ENCODE assay signal across 10 cellular contexts in the genomic region with DNA sequence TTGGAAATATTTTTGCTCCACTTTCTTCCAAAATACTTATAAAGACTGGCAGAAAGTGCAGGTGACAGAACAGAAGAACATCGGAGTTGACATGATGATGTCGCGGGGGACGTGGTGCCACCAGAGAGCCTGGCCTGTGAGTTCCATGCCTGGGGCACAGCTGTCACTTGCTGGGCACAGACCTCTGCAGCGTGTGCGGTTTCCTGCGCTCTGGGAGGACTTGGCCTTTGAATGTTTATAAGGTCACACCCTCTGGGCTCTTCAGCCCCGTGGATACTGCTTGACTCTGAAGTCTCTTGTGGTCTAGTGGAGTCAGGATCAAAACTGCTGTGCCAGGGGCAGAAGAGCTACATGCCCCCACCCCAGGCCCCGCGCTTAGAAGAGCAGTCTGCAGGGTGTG.
A peak's percentile ranks its signal among the peaks of the same experiment; 100 is the strongest.
DNase-seq lines count a peak whose midpoint lies in the region; ATAC-seq and TF ChIP-seq lines count a peak whose summit lies in the region.
"Had no signal": no experiment of that assay in that cellular context is flagged by ENCODE, and none has a peak within 500 bp of the region (broad histone marks: within the 10 kb centered on the region; RNA-seq: fewer than 3 reads in every experiment).

No MANE protein-coding gene starts in this region.

- H3K9me3 Mint-ChIP-seq in glutamatergic neuron (ENCODE audit: unreplicated experiment), result peaks cover 4% of the 10 kb centered on the region
- H3K9me3 Mint-ChIP-seq: CD8-positive, alpha-beta T cell had no signal

- no peak for ATAC-seq in HG02588 (IDR thresholded peaks at IDR 0.05; ENCODE audit: unreplicated experiment)
- ATAC-seq: CD8-positive, alpha-beta T cell had no signal

- peaks cover 3% of the 10 kb centered on the region for H3K27me3 Mint-ChIP-seq in glutamatergic neuron (ENCODE audit: unreplicated experiment)
- H3K27me3 Mint-ChIP-seq: B cell had no signal

- DNase-seq in glutamatergic neuron (no peak), myocyte (ENCODE audit: low read depth) (peak; percentile 67), retina (peak; percentile 31), NCI-H187 (lab: John Stamatoyannopoulos, UW) (no peak), DMS79 treated with DMSO at 0.1 percent for 48 hours (lab: John Stamatoyannopoulos, UW) (no peak)
- DNase-seq: Calu3; CD8-positive, alpha-beta T cell; GM23248 had no signal

- peak overlapping the region; percentile 25 for H3K4me3 Mint-ChIP-seq in glutamatergic neuron (ENCODE audit: unreplicated experiment)
- H3K4me3 Mint-ChIP-seq: B cell; CD8-positive, alpha-beta T cell had no signal

- no peak for TF ChIP-seq CTCF in glutamatergic neuron (IDR thresholded peaks at IDR 0.05; ENCODE audit: partially characterized antibody, unreplicated experiment)

- H3K27ac Mint-ChIP-seq in glutamatergic neuron (ENCODE audit: unreplicated experiment), result no peak overlapping the region
- H3K27ac Mint-ChIP-seq: B cell; CD8-positive, alpha-beta T cell had no signal

- peaks cover 29% of the 10 kb centered on the region for H3K4me1 Mint-ChIP-seq in glutamatergic neuron (ENCODE audit: low read depth, unreplicated experiment)
- H3K4me1 Mint-ChIP-seq: B cell had no signal

- H3K36me3 Mint-ChIP-seq in glutamatergic neuron (ENCODE audit: unreplicated experiment), result no peaks in the 10 kb centered on the region

Comparison
In these comparisons a context has a peak if more than half of its experiments do, and no peak if none do; other contexts are left out.
1. DNase-seq: peak in myocyte (single experiment) and retina (single experiment); none in glutamatergic neuron (single experiment), NCI-H187 (0 of 2) and DMS79 treated with DMSO at 0.1 percent for 48 hours (single experiment).